Comparison of ENCODE assay signal across 23 cellular contexts in the genomic region with DNA sequence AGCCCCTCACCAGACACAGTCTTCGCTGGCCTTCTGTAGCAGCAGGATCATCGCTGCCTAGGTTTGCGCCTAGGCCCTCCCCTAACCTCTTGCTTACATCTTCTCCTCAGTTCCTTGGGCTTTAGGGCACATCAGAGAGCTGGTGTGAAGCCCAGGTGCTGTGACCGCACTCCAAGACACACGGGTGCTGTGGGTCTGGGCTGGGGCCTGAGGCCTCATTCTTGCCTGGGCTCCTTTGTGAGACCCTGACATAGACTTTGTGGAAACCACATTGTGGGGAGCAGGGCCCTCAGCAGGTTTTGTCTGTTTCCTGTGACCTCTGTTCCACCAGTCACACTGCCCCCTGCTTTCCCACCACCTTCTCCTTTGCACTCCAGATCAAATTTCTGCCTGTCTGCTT. TPM values are rescaled to one million over a fixed set of nuclear protein-coding genes. Genes with fewer than 3 reads are reported as not detected.
DNase-seq lines count a peak whose midpoint lies in the region; ATAC-seq and TF ChIP-seq lines count a peak whose summit lies in the region.
"Had no signal": no experiment of that assay in that cellular context is flagged by ENCODE, and none has a peak within 500 bp of the region (broad histone marks: within the 10 kb centered on the region; RNA-seq: fewer than 3 reads in every experiment).

No MANE protein-coding gene starts in this region.

- TF ChIP-seq POLR2A in right lobe of liver (IDR thresholded peaks at IDR 0.05), result no peak

- H3K27ac ChIP-seq in right cardiac atrium (ENCODE audit: low read length) (no peak overlapping the region), right lobe of liver (no peak overlapping the region)
- H3K27ac ChIP-seq in naive thymus-derived CD4-positive, alpha-beta T cell (ENCODE audit: low read depth, low read length), result no peak overlapping the region
- H3K27ac ChIP-seq: GM23248, SK-N-MC, thoracic aorta had no signal

- H3K36me3 Mint-ChIP-seq in WTC11, result no peaks in the 10 kb centered on the region; the same call in 1 of the 2 replicates
- H3K36me3 Mint-ChIP-seq in naive thymus-derived CD4-positive, alpha-beta T cell, result peaks cover 0 to 12% (median 2%) of the 10 kb centered on the region in 5 donors
- no peaks in the 10 kb centered on the region for H3K36me3 Mint-ChIP-seq in stimulated activated effector memory CD8-positive, alpha-beta T cell treated with anti-CD3 and anti-CD28 coated beads, Interleukin-12 subunit alpha, Interleukin-12 subunit beta, amount 100 ng/mL, for 72 hours

- POLR2A ChIA-PET in WTC11 (lab: Charles Lee), result no interaction called here
- POLR2A ChIA-PET in naive thymus-derived CD4-positive, alpha-beta T cell (lab: Charles Lee), result interaction anchor here (1.5 kb wide), 1 partner anchor 8 kb away, joined by 4 read pairs; a partner anchor contains a TSS

- intact Hi-C loops in right cardiac atrium (cut with DNase I) (no loop called here), left cardiac atrium (cut with DNase I) (no loop called here), right lobe of liver (cut with DNase I) (no loop called here)
- intact Hi-C loops in naive thymus-derived CD4-positive, alpha-beta T cell (cut with micrococcal nuclease), result no loop called here

- 88% methylated on average over 5 of the region's 5 CpGs for WGBS in right cardiac atrium
- 91% methylated on average over 3 of the region's 5 CpGs for WGBS in right lobe of liver (ENCODE audit: insufficient coverage, low coverage, low lambda C conversion rate, missing lambda C conversion rate)

- H3K4me1 ChIP-seq in right cardiac atrium (ENCODE audit: control insufficient read depth, insufficient read depth, low read length) (no peaks in the 10 kb centered on the region), right lobe of liver (no peaks in the 10 kb centered on the region)
- H3K4me1 ChIP-seq in naive thymus-derived CD4-positive, alpha-beta T cell (ENCODE audit: control insufficient read depth in 2 of 2, insufficient read depth in 2 of 2, low read length in 2 of 2), result no peaks in the 10 kb centered on the region

- H3K27me3 ChIP-seq in right cardiac atrium (ENCODE audit: control insufficient read depth, insufficient read depth), result no peaks in the 10 kb centered on the region
- no peaks in the 10 kb centered on the region for H3K27me3 ChIP-seq in naive thymus-derived CD4-positive, alpha-beta T cell (ENCODE audit: control insufficient read depth in 2 of 2, insufficient read depth in 2 of 2, low read length in 2 of 2)
- H3K27me3 ChIP-seq in right lobe of liver, result no peaks in the 10 kb centered on the region

- H3K4me3 ChIP-seq in right cardiac atrium (ENCODE audit: low read length) (no peak overlapping the region), right lobe of liver (no peak overlapping the region)
- H3K4me3 ChIP-seq in naive thymus-derived CD4-positive, alpha-beta T cell (ENCODE audit: low read length), result no peak overlapping the region
- H3K4me3 ChIP-seq: GM23248, mucosa of descending colon, SK-N-MC, thoracic aorta had no signal

- CTCF ChIA-PET in WTC11 (lab: Charles Lee), result interaction anchor here (0.8 to 3.3 kb wide), 2 partner anchors 9 to 128 kb away, joined by 5 to 49 read pairs; no protein-coding TSS in a partner anchor
- CTCF ChIA-PET in naive thymus-derived CD4-positive, alpha-beta T cell (lab: Charles Lee), result interaction anchor here (0.6 kb wide), 1 partner anchor 229 kb away, joined by 3 read pairs; a partner anchor contains a TSS

- H3K27ac Mint-ChIP-seq in WTC11, result peak overlapping the region; percentile 30; the same call in 1 of the 2 replicates
- H3K27ac Mint-ChIP-seq in naive thymus-derived CD4-positive, alpha-beta T cell, result peak overlapping the region in 1 of 9 donors; percentile 78
- peak overlapping the region; percentile 52 for H3K27ac Mint-ChIP-seq in stimulated activated effector memory CD8-positive, alpha-beta T cell treated with anti-CD3 and anti-CD28 coated beads, Interleukin-12 subunit alpha, Interleukin-12 subunit beta, amount 100 ng/mL, for 72 hours
- H3K27ac Mint-ChIP-seq: progenitor cell of endocrine pancreas; T-helper 1 cell treated with Interleukin-12 subunit alpha and Interleukin-12 subunit beta and Interleukin-4 antibody, amounts not matched to agents 30 μg/mL and 1 μg/mL, for 36 hours had no signal

- H3K36me3 ChIP-seq in naive thymus-derived CD4-positive, alpha-beta T cell (ENCODE audit: control insufficient read depth in 2 of 3, insufficient read depth in 3 of 3, low read length in 3 of 3), result peaks cover 0 to 31% (median 0%) of the 10 kb centered on the region in 3 experiments
- H3K36me3 ChIP-seq in right lobe of liver, result peaks cover 0 to 26% (median 7%) of the 10 kb centered on the region in 4 donors

- no peaks in the 10 kb centered on the region for H3K4me1 Mint-ChIP-seq in WTC11
- H3K4me1 Mint-ChIP-seq in naive thymus-derived CD4-positive, alpha-beta T cell, result peaks cover 0 to 17% (median 4%) of the 10 kb centered on the region in 7 donors
- no peaks in the 10 kb centered on the region for H3K4me1 Mint-ChIP-seq in stimulated activated effector memory CD8-positive, alpha-beta T cell treated with anti-CD3 and anti-CD28 coated beads, Interleukin-12 subunit alpha, Interleukin-12 subunit beta, amount 100 ng/mL, for 72 hours

- H3K4me3 Mint-ChIP-seq in WTC11, result no peak overlapping the region
- no peak overlapping the region for H3K4me3 Mint-ChIP-seq in naive thymus-derived CD4-positive, alpha-beta T cell
- H3K4me3 Mint-ChIP-seq in stimulated activated effector memory CD8-positive, alpha-beta T cell treated with anti-CD3 and anti-CD28 coated beads, Interleukin-12 subunit alpha, Interleukin-12 subunit beta, amount 100 ng/mL, for 72 hours, result no peak overlapping the region
- H3K4me3 Mint-ChIP-seq: T-helper 1 cell treated with Interleukin-12 subunit alpha and Interleukin-12 subunit beta and Interleukin-4 antibody, amounts not matched to agents 30 μg/mL and 1 μg/mL, for 36 hours had no signal

- H3K9me3 Mint-ChIP-seq in WTC11, result no peaks in the 10 kb centered on the region
- no peaks in the 10 kb centered on the region for H3K9me3 Mint-ChIP-seq in naive thymus-derived CD4-positive, alpha-beta T cell
- no peaks in the 10 kb centered on the region for H3K9me3 Mint-ChIP-seq in stimulated activated effector memory CD8-positive, alpha-beta T cell treated with anti-CD3 and anti-CD28 coated beads, Interleukin-12 subunit alpha, Interleukin-12 subunit beta, amount 100 ng/mL, for 72 hours
- H3K9me3 Mint-ChIP-seq: T-helper 1 cell treated with Interleukin-12 subunit alpha and Interleukin-12 subunit beta and Interleukin-4 antibody, amounts not matched to agents 30 μg/mL and 1 μg/mL, for 36 hours had no signal

- peak in 2 of 3 donors; percentile 14 for DNase-seq in right cardiac atrium
- DNase-seq in left cardiac atrium, result no peak
- DNase-seq in WTC11 (ENCODE audit: low spot score), result no peak
- DNase-seq in naive thymus-derived CD4-positive, alpha-beta T cell, result no peak
- DNase-seq in stimulated activated effector memory CD8-positive, alpha-beta T cell treated with anti-CD3 and anti-CD28 coated beads, Interleukin-12 subunit alpha, Interleukin-12 subunit beta, amount 100 ng/mL, for 72 hours (ENCODE audit: low spot score in 2 of 2), result no peak
- DNase-seq in right lobe of liver, result no peak
- DNase-seq: activated CD4-positive, alpha-beta T cell treated with anti-CD3 and anti-CD28 coated beads for 1 hour; caudate nucleus; cortex of kidney; GM23248; head of caudate nucleus; Kasumi-1; kidney glomerular epithelial cell; mucosa of descending colon; NCI-H1694 treated with DMSO at 0.1 percent for 48 hours; NCI-H526 treated with DMSO at 0.1 percent for 48 hours; stimulated activated naive CD8-positive, alpha-beta T cell treated with anti-CD3 and anti-CD28 coated beads, Interleukin-15, Interleukin-2, amounts not matched to agents 100 U/mL and 50 U/mL, for 24 hours had no signal

- TF ChIP-seq CTCF in WTC11 (IDR thresholded peaks at IDR 0.05) (no peak), right lobe of liver (IDR thresholded peaks at IDR 0.05) (no peak)

- H3K27me3 Mint-ChIP-seq in WTC11 (ENCODE audit: low read depth), result no peaks in the 10 kb centered on the region
- H3K27me3 Mint-ChIP-seq in naive thymus-derived CD4-positive, alpha-beta T cell, result no peaks in the 10 kb centered on the region
- H3K27me3 Mint-ChIP-seq: progenitor cell of endocrine pancreas had no signal

- ATAC-seq in right cardiac atrium (no peak), left cardiac atrium (no peak), WTC11 (no peak), right lobe of liver (no peak), GM18868 (IDR thresholded peaks at IDR 0.05; ENCODE audit: unreplicated experiment) (no peak), HG03045 (IDR thresholded peaks at IDR 0.05; ENCODE audit: unreplicated experiment) (no peak)
- peak; percentile 34 for ATAC-seq in naive thymus-derived CD4-positive, alpha-beta T cell
- no peak for ATAC-seq in stimulated activated effector memory CD8-positive, alpha-beta T cell treated with anti-CD3 and anti-CD28 coated beads, Interleukin-12 subunit alpha, Interleukin-12 subunit beta, amount 100 ng/mL, for 72 hours
- ATAC-seq: mucosa of descending colon; stimulated activated naive CD8-positive, alpha-beta T cell treated with anti-CD3 and anti-CD28 coated beads, Interleukin-15, Interleukin-2, amounts not matched to agents 100 U/mL and 50 U/mL, for 24 hours had no signal

- H3K9me3 ChIP-seq in right cardiac atrium (ENCODE audit: control insufficient read depth, low read length) (no peaks in the 10 kb centered on the region), right lobe of liver (no peaks in the 10 kb centered on the region)
- no peaks in the 10 kb centered on the region for H3K9me3 ChIP-seq in naive thymus-derived CD4-positive, alpha-beta T cell (ENCODE audit: control insufficient read depth in 2 of 3, low read length in 3 of 3)
- H3K9me3 ChIP-seq: mucosa of descending colon, thoracic aorta had no signal

RNA-seq across cellular contexts. Expression of a gene that starts 8.0 kb away (rescaled TPM):
- under 1 TPM in 1 of 4 donors, not detected in 3; 0.09 TPM for total RNA-seq in right cardiac atrium
- polyA plus RNA-seq in right cardiac atrium, result 0.57 TPM
- under 1 TPM in 1 of 2 donors, not detected in 1; 0.09 TPM for total RNA-seq in left cardiac atrium
- 3.9 to 5.3 TPM (median 4.3 TPM) in 3 replicates for total RNA-seq in WTC11 (2021)
- total RNA-seq in naive thymus-derived CD4-positive, alpha-beta T cell, result 1 to 10 TPM in 1 of 5 experiments, under 1 TPM in 2, not detected in 2; 0.16 to 1.8 (median 0.24) TPM
- under 1 TPM in 1 of 2 donors, not detected in 1; 0.58 TPM for polyA plus RNA-seq in naive thymus-derived CD4-positive, alpha-beta T cell
- total RNA-seq in right lobe of liver, result 1 to 10 TPM in 1 of 6 experiments, under 1 TPM in 3, not detected in 2; 0.07 to 2.4 (median 0.64) TPM
- total RNA-seq: GM23248, mucosa of descending colon had no signal

RNA-seq across cellular contexts. Expression of a gene that starts 12.3 kb away (rescaled TPM):
- total RNA-seq in right cardiac atrium, result 10 to 100 TPM; 12.6 to 34.7 (median 19.6) TPM
- 13.2 TPM for polyA plus RNA-seq in right cardiac atrium
- 10 to 100 TPM; 22.4 to 38.3 TPM for total RNA-seq in left cardiac atrium
- total RNA-seq in WTC11 (2021), result 23.7 to 28.7 TPM (median 28.0 TPM) in 3 replicates
- total RNA-seq in naive thymus-derived CD4-positive, alpha-beta T cell, result 10 to 100 TPM; 38.3 to 60.4 (median 43.9) TPM
- 10 to 100 TPM; 14.9 to 18.1 TPM for polyA plus RNA-seq in naive thymus-derived CD4-positive, alpha-beta T cell
- total RNA-seq in right lobe of liver, result 10 to 100 TPM; 12.2 to 34.2 (median 25.6) TPM

RNA-seq across cellular contexts. Expression of a gene that starts 22.1 kb away (rescaled TPM):
- total RNA-seq in right cardiac atrium (10 to 100 TPM; 36.6 to 44.6 (median 41.8) TPM), left cardiac atrium (10 to 100 TPM; 39.2 to 44.8 TPM), WTC11 (2021) (45.5 to 47.1 TPM (median 46.8 TPM) in 3 replicates), right lobe of liver (10 to 100 TPM; 32.4 to 48.3 (median 39.9) TPM)
- polyA plus RNA-seq in right cardiac atrium, result 24.4 TPM
- 10 to 100 TPM; 34.5 to 77.2 (median 50.7) TPM for total RNA-seq in naive thymus-derived CD4-positive, alpha-beta T cell
- polyA plus RNA-seq in naive thymus-derived CD4-positive, alpha-beta T cell, result 10 to 100 TPM in 1 of 2 donors, 1 to 10 TPM in 1; 8.3 to 19.7 TPM

RNA-seq across cellular contexts. Expression of a gene that starts 22.2 kb away (rescaled TPM):
- total RNA-seq in right cardiac atrium (1 to 10 TPM; 3.5 to 7.5 (median 6.6) TPM), left cardiac atrium (10 to 100 TPM in 1 of 2 donors, 1 to 10 TPM in 1; 8.8 to 11.5 TPM), WTC11 (2021) (13.8 to 17.2 TPM (median 17.2 TPM) in 3 replicates), right lobe of liver (100 to 1,000 TPM; 321 to 695 (median 632) TPM)
- 6.2 TPM for polyA plus RNA-seq in right cardiac atrium
- 10 to 100 TPM in 3 of 5 experiments, 1 to 10 TPM in 2; 7.9 to 12.8 (median 10.0) TPM for total RNA-seq in naive thymus-derived CD4-positive, alpha-beta T cell
- polyA plus RNA-seq in naive thymus-derived CD4-positive, alpha-beta T cell, result 1 to 10 TPM in 1 of 2 donors, under 1 TPM in 1; 0.90 to 1.0 TPM

RNA-seq across cellular contexts. Expression of a gene that starts 37.3 kb away (rescaled TPM):
- total RNA-seq in right cardiac atrium (100 to 1,000 TPM in 1 of 4 donors, 10 to 100 TPM in 3; 75.7 to 110 (median 93.6) TPM), left cardiac atrium (10 to 100 TPM; 75.3 to 82.6 TPM), WTC11 (2021) (270 to 276 TPM (median 273 TPM) in 3 replicates), right lobe of liver (100 to 1,000 TPM in 2 of 6 experiments, 10 to 100 TPM in 4; 60.9 to 114 (median 90.5) TPM)
- polyA plus RNA-seq in right cardiac atrium, result 37.4 TPM
- total RNA-seq in naive thymus-derived CD4-positive, alpha-beta T cell, result 100 to 1,000 TPM in 2 of 5 experiments, 10 to 100 TPM in 3; 75.5 to 151 (median 99.1) TPM
- 100 to 1,000 TPM; 103 to 151 TPM for polyA plus RNA-seq in naive thymus-derived CD4-positive, alpha-beta T cell

Comparison
In these comparisons a context has a peak if more than half of its experiments do, and no peak if none do; other contexts are left out.
1. DNase-seq: peak in right cardiac atrium (2 of 3); none in left cardiac atrium (single experiment), WTC11 (single experiment), naive thymus-derived CD4-positive, alpha-beta T cell (0 of 9), stimulated activated effector memory CD8-positive, alpha-beta T cell treated with anti-CD3 and anti-CD28 coated beads, Interleukin-12 subunit alpha, Interleukin-12 subunit beta, amount 100 ng/mL, for 72 hours (0 of 2) and right lobe of liver (0 of 3).